ENCODE assay signal across 8 cellular contexts in genomic region chr5:177600458-177601018, GRCh38. TPM values are rescaled to one million over a fixed set of nuclear protein-coding genes. Genes with fewer than 3 reads are reported as not detected.
DNase-seq lines count a peak whose midpoint lies in the region; ATAC-seq and TF ChIP-seq lines count a peak whose summit lies in the region.

No MANE protein-coding gene starts in this region.

- H3K9me3 Mint-ChIP-seq in activated naive CD4-positive, alpha-beta T cell treated with anti-CD3 and anti-CD28 coated beads, Interleukin-2, amount 10 ng/mL, durations not matched to agents 7 days and 5 days, result no peaks in the 10 kb centered on the region
- no peaks in the 10 kb centered on the region for H3K9me3 Mint-ChIP-seq in nephron progenitor cell

- peak; percentile 28 for DNase-seq in activated naive CD4-positive, alpha-beta T cell treated with anti-CD3 and anti-CD28 coated beads, Interleukin-2, amount 10 ng/mL, durations not matched to agents 7 days and 5 days
- no peak for DNase-seq in activated naive CD4-positive, alpha-beta T cell treated with anti-CD3 and anti-CD28 coated beads, Interleukin-2, amount 50 U/mL, for 16 hours
- DNase-seq in SJSA1 (ENCODE audit: low read depth in 1 of 2, low spot score in 2 of 2) (peak; percentile 30 to 33), epithelial cell of prostate (ENCODE audit: low read depth, low spot score) (no peak), nephron progenitor cell (no peak), DMS114 treated with DMSO at 0.1 percent for 48 hours (lab: John Stamatoyannopoulos, UW; ENCODE audit: unreplicated experiment) (no peak)
- no peak for DNase-seq in activated CD4-positive, CD25-positive, alpha-beta regulatory T cell (lab: John Stamatoyannopoulos, UW)

- no peak for ATAC-seq in HG03521 (IDR thresholded peaks at IDR 0.05; ENCODE audit: unreplicated experiment)

- CTCF ChIA-PET in activated naive CD4-positive, alpha-beta T cell treated with anti-CD3 and anti-CD28 coated beads, Interleukin-2, amount 10 ng/mL, durations not matched to agents 7 days and 5 days (lab: Charles Lee), result no interaction called here

- peaks cover 22% of the 10 kb centered on the region for H3K4me1 ChIP-seq in SJSA1 (replicated peaks)

- H3K9me3 ChIP-seq in SJSA1 (replicated peaks), result no peaks in the 10 kb centered on the region

- H3K36me3 ChIP-seq in SJSA1, result peaks cover 26% of the 10 kb centered on the region

- peak overlapping the region; percentile 89 for H3K4me3 Mint-ChIP-seq in activated naive CD4-positive, alpha-beta T cell treated with anti-CD3 and anti-CD28 coated beads, Interleukin-2, amount 10 ng/mL, durations not matched to agents 7 days and 5 days
- H3K4me3 Mint-ChIP-seq in nephron progenitor cell, result peak overlapping the region; percentile 95

- no peak for TF ChIP-seq CTCF in nephron progenitor cell (IDR thresholded peaks at IDR 0.05)

- peaks cover 9% of the 10 kb centered on the region for H3K36me3 Mint-ChIP-seq in activated naive CD4-positive, alpha-beta T cell treated with anti-CD3 and anti-CD28 coated beads, Interleukin-2, amount 10 ng/mL, durations not matched to agents 7 days and 5 days
- H3K36me3 Mint-ChIP-seq in nephron progenitor cell (ENCODE audit: low read depth), result peaks cover 20% of the 10 kb centered on the region

- no peaks in the 10 kb centered on the region for H3K27me3 Mint-ChIP-seq in activated naive CD4-positive, alpha-beta T cell treated with anti-CD3 and anti-CD28 coated beads, Interleukin-2, amount 10 ng/mL, durations not matched to agents 7 days and 5 days
- peaks cover 7% of the 10 kb centered on the region for H3K27me3 Mint-ChIP-seq in nephron progenitor cell (ENCODE audit: low read depth, poor library complexity)

- peak overlapping the region; percentile 91 for H3K27ac Mint-ChIP-seq in activated naive CD4-positive, alpha-beta T cell treated with anti-CD3 and anti-CD28 coated beads, Interleukin-2, amount 10 ng/mL, durations not matched to agents 7 days and 5 days
- peak overlapping the region; percentile 13 for H3K27ac Mint-ChIP-seq in nephron progenitor cell

- no peaks in the 10 kb centered on the region for H3K27me3 ChIP-seq in SJSA1 (replicated peaks)

- peaks cover 38% of the 10 kb centered on the region for H3K4me1 Mint-ChIP-seq in activated naive CD4-positive, alpha-beta T cell treated with anti-CD3 and anti-CD28 coated beads, Interleukin-2, amount 10 ng/mL, durations not matched to agents 7 days and 5 days
- peaks cover 15% of the 10 kb centered on the region for H3K4me1 Mint-ChIP-seq in nephron progenitor cell

- H3K4me3 ChIP-seq in SJSA1, result peak overlapping the region; percentile 94

- H3K27ac ChIP-seq in SJSA1, result peak overlapping the region; percentile 66
- H3K27ac ChIP-seq in epithelial cell of prostate, result peak overlapping the region; percentile 66

RNA-seq across cellular contexts. Expression of gene B4GALT7, which starts 0.6 kb away (rescaled TPM):
- 37.9 and 53.0 TPM in 2 replicates for total RNA-seq in SJSA1 (2014; rRNA removed; shearing (Covaris generic))

RNA-seq across cellular contexts. Expression of gene TMED9, which starts 8.5 kb away (rescaled TPM):
- total RNA-seq in SJSA1 (2014; rRNA removed; shearing (Covaris generic)), result 141 and 148 TPM in 2 replicates

RNA-seq across cellular contexts. Expression of gene FAM193B, which starts 46.2 kb away (rescaled TPM):
- 24.9 and 29.9 TPM in 2 replicates for total RNA-seq in SJSA1 (2014; rRNA removed; shearing (Covaris generic))

Comparison
In these comparisons a context has a peak if more than half of its experiments do, and no peak if none do; other contexts are left out.
1. DNase-seq: peak in activated naive CD4-positive, alpha-beta T cell treated with anti-CD3 and anti-CD28 coated beads, Interleukin-2, amount 10 ng/mL, durations not matched to agents 7 days and 5 days (single experiment) and SJSA1 (2 of 2); none in activated naive CD4-positive, alpha-beta T cell treated with anti-CD3 and anti-CD28 coated beads, Interleukin-2, amount 50 U/mL, for 16 hours (single experiment), epithelial cell of prostate (single experiment), nephron progenitor cell (single experiment), activated CD4-positive, CD25-positive, alpha-beta regulatory T cell (0 of 4) and DMS114 treated with DMSO at 0.1 percent for 48 hours (single experiment).